In genomic region chr3:71227344-71227743, GRCh38 we compare ENCODE assay signal across 9 cellular contexts.
DNase-seq lines count a peak whose midpoint lies in the region; ATAC-seq and TF ChIP-seq lines count a peak whose summit lies in the region.
"Had no signal": no experiment of that assay in that cellular context is flagged by ENCODE, and none has a peak within 500 bp of the region (broad histone marks: within the 10 kb centered on the region; RNA-seq: fewer than 3 reads in every experiment).

No MANE protein-coding gene starts in this region.

- H3K18ac ChIP-seq in IMR-90 (ENCODE audit: low read depth, low read length) = peak overlapping the region; percentile 87

- intact Hi-C loops in heart left ventricle (cut with DNase I) (loop anchor here in 2 of 10 donors (5.0 to 10.0 kb wide), 2 partner anchors 93 to 355 kb away; partner anchors contain the start of gene FOXP1 (in 1 of the 2)), cardiac septum (cut with DNase I) (loop anchor here (5.0 kb wide), 1 partner anchor 100 kb away; no protein-coding TSS in a partner anchor), IMR-90 (cut with micrococcal nuclease) (loop anchor here (5.0 kb wide), 2 partner anchors 95 to 165 kb away; no protein-coding TSS in a partner anchor), transverse colon (cut with DNase I; ENCODE audit: low total_unique reads) (no loop called here), Caco-2 (cut with micrococcal nuclease; ENCODE audit: unreplicated experiment) (no loop called here)

- peak overlapping the region; percentile 97; the same call in 2 of the 3 replicates for H2BK15ac ChIP-seq in IMR-90 (ENCODE audit: low read depth, low read length)

- peaks cover 25 to 41% of the 10 kb centered on the region in 2 experiments for H3K79me1 ChIP-seq in IMR-90 (ENCODE audit: low read depth in 1 of 2, low read length in 2 of 2)

- peaks cover 19 to 33% of the 10 kb centered on the region in 2 donors for H3K4me1 Mint-ChIP-seq in effector memory CD8-positive, alpha-beta T cell (ENCODE audit: low read depth in 2 of 2)
- H3K4me1 Mint-ChIP-seq in Caco-2 (ENCODE audit: low read depth, unreplicated experiment) = peaks cover 11% of the 10 kb centered on the region

- H2AFZ ChIP-seq in IMR-90 (replicated peaks; ENCODE audit: low read length, poor library complexity) = no peak overlapping the region

- TF ChIP-seq CTCF in heart left ventricle (IDR thresholded peaks at IDR 0.05) = no peak
- TF ChIP-seq CTCF in IMR-90 (conservative IDR thresholded peaks at IDR 0.05; ENCODE audit: low read depth, low read length) = no peak
- TF ChIP-seq CTCF in transverse colon (IDR thresholded peaks at IDR 0.05) = no peak
- TF ChIP-seq CTCF in Caco-2 (IDR thresholded peaks at IDR 0.05; ENCODE audit: insufficient read depth in 1 of 2, low read depth in 1 of 2, low read length in 1 of 2, severe bottlenecking in 1 of 2, unreplicated experiment in 1 of 2) = no peak

- H3K4me3 Mint-ChIP-seq in effector memory CD8-positive, alpha-beta T cell = peak overlapping the region; percentile 59 to 89
- H3K4me3 Mint-ChIP-seq in Caco-2 (ENCODE audit: unreplicated experiment) = no peak overlapping the region

- POLR2A ChIA-PET in IMR-90 (lab: Charles Lee; ENCODE audit: unreplicated experiment) = no interaction called here
- POLR2A ChIA-PET in Caco-2 (lab: Charles Lee) = no interaction called here

- H3K14ac ChIP-seq in IMR-90 (replicated peaks; ENCODE audit: low read depth, low read length) = peak overlapping the region; percentile 96; the same call in 1 of the 2 replicates

- TF ChIP-seq POLR2A in heart left ventricle (IDR thresholded peaks at IDR 0.05) (no peak), IMR-90 (IDR thresholded peaks at IDR 0.05; ENCODE audit: low read depth, low read length) (no peak), transverse colon (IDR thresholded peaks at IDR 0.05) (no peak)

- no peak overlapping the region for H3K9ac ChIP-seq in IMR-90 (ENCODE audit: low read depth, low read length)
- H3K9ac ChIP-seq: BLaER1 treated with 17β-estradiol and CSF1 and Interleukin-3, amounts not matched to agents 10 nM and 100 nM had no signal

- peak overlapping the region; percentile 95 for H4K91ac ChIP-seq in IMR-90 (ENCODE audit: insufficient read depth, low read depth, low read length)

- peak overlapping the region; percentile 68 to 93 for H3K27ac Mint-ChIP-seq in effector memory CD8-positive, alpha-beta T cell
- H3K27ac Mint-ChIP-seq in Caco-2 (ENCODE audit: unreplicated experiment) = no peak overlapping the region

- H3K9me3 Mint-ChIP-seq in effector memory CD8-positive, alpha-beta T cell = peaks cover 0 to 1% of the 10 kb centered on the region in 2 donors
- H3K9me3 Mint-ChIP-seq in Caco-2 (ENCODE audit: unreplicated experiment) = peaks cover 12% of the 10 kb centered on the region

- H3K36me3 ChIP-seq in heart left ventricle (no peaks in the 10 kb centered on the region), IMR-90 (ENCODE audit: control insufficient read depth, insufficient read depth, low read length) (0 out of 2 replicates have a peak, but pooled peaks cover 1% of the 10 kb centered on the region), transverse colon (no peaks in the 10 kb centered on the region), Caco-2 (ENCODE audit: control insufficient read depth, insufficient read depth, low read length) (no peaks in the 10 kb centered on the region)
- H3K36me3 ChIP-seq: BLaER1 treated with 17β-estradiol and CSF1 and Interleukin-3, amounts not matched to agents 10 nM and 100 nM had no signal

- dilution Hi-C loops in IMR-90 (cut with HindIII; ENCODE audit: low sequenced_read_pairs, unreplicated experiment) = no loop called here

- no peaks in the 10 kb centered on the region for H4K20me1 ChIP-seq in IMR-90 (ENCODE audit: insufficient read depth, low read length)
- H4K20me1 ChIP-seq: BLaER1 treated with 17β-estradiol and CSF1 and Interleukin-3, amounts not matched to agents 10 nM and 100 nM had no signal

- CTCF ChIA-PET in IMR-90 (lab: Yijun Ruan, JAX) (no interaction called here), Caco-2 (lab: Charles Lee) (no interaction called here)

- peak overlapping the region; percentile 83; the same call in 1 of the 2 replicates for H4K5ac ChIP-seq in IMR-90 (ENCODE audit: low read depth, low read length)

- BruUV-seq in IMR-90 (replicated peaks; lab: Mats Ljungman, UMichigan) (no TSS peak), Caco-2 (replicated peaks; lab: Mats Ljungman, UMichigan) (no TSS peak)

- peaks cover 26% of the 10 kb centered on the region for H3K9me1 ChIP-seq in IMR-90 (ENCODE audit: insufficient read depth, low read length)

- no peak for DNase-seq in heart left ventricle
- no peak for DNase-seq in cardiac septum (ENCODE audit: low spot score)
- no peak for DNase-seq in IMR-90
- DNase-seq in effector memory CD8-positive, alpha-beta T cell = no peak
- DNase-seq in transverse colon = no peak
- DNase-seq in GM03348 (ENCODE audit: low spot score) = no peak
- DNase-seq in inferior parietal cortex (ENCODE audit: extremely low spot score) = no peak
- no peak for DNase-seq in Caco-2

- TF ChIP-seq RAD21 in IMR-90 (IDR thresholded peaks at IDR 0.05; ENCODE audit: low read length) = no peak

- WGBS in heart left ventricle, 4 donors = 57 to 68% (median 62%) methylated on average over 2 of the region's 2 CpGs
- WGBS in IMR-90 (ENCODE audit: extremely low coverage in 2 of 2, insufficient read length in 1 of 2), 2 experiments = no CpG with 5 or more reads among the region's 2 CpGs
- WGBS in transverse colon (ENCODE audit: low coverage in 1 of 2), 2 donors = 71 to 72% methylated on average over 2 of the region's 2 CpGs

- peak overlapping the region in 11 of 12 donors; percentile 41 to 82 (median 68) for H3K27ac ChIP-seq in heart left ventricle
- peak overlapping the region; percentile 97 for H3K27ac ChIP-seq in IMR-90 (ENCODE audit: insufficient read depth, low read length)
- peak overlapping the region in 3 of 4 donors; percentile 64 to 74 (median 71) for H3K27ac ChIP-seq in transverse colon
- H3K27ac ChIP-seq: BLaER1 treated with 17β-estradiol and CSF1 and Interleukin-3, amounts not matched to agents 10 nM and 100 nM had no signal

- H3K4me3 ChIP-seq in heart left ventricle = peak overlapping the region in 8 of 12 donors; percentile 26 to 53 (median 44)
- H3K4me3 ChIP-seq in IMR-90 (ENCODE audit: insufficient read depth, low read depth, low read length) = no peak overlapping the region; the same call in 1 of the 2 replicates
- peak overlapping the region in 1 of 4 donors; percentile 4 for H3K4me3 ChIP-seq in transverse colon
- no peak overlapping the region for H3K4me3 ChIP-seq in Caco-2 (ENCODE audit: low read depth, low read length)
- H3K4me3 ChIP-seq: BLaER1 treated with 17β-estradiol and CSF1 and Interleukin-3, amounts not matched to agents 10 nM and 100 nM had no signal

- peak overlapping the region; percentile 80; the same call in 1 of the 2 replicates for H3K4me2 ChIP-seq in IMR-90 (ENCODE audit: low read depth, low read length)

- peaks cover 9% of the 10 kb centered on the region for H3K36me3 Mint-ChIP-seq in effector memory CD8-positive, alpha-beta T cell (ENCODE audit: insufficient read depth)
- H3K36me3 Mint-ChIP-seq in Caco-2 (ENCODE audit: insufficient read depth, unreplicated experiment) = peaks cover 18% of the 10 kb centered on the region

- no peaks in the 10 kb centered on the region for H3K27me3 Mint-ChIP-seq in effector memory CD8-positive, alpha-beta T cell
- no peaks in the 10 kb centered on the region for H3K27me3 Mint-ChIP-seq in Caco-2 (ENCODE audit: insufficient read depth, unreplicated experiment)

- H3K9me3 ChIP-seq in heart left ventricle (no peaks in the 10 kb centered on the region), IMR-90 (ENCODE audit: control insufficient read depth, insufficient read depth, low read length) (no peaks in the 10 kb centered on the region), transverse colon (no peaks in the 10 kb centered on the region), Caco-2 (no peaks in the 10 kb centered on the region)

- H2AK5ac ChIP-seq in IMR-90 (ENCODE audit: low read depth, low read length) = peak overlapping the region; percentile 63; the same call in 1 of the 2 replicates

- in situ Hi-C loops in IMR-90 (cut with MboI; ENCODE audit: low sequenced_read_pairs) (no loop called here), transverse colon (cut with MboI; ENCODE audit: low pct_ligation_motif_present in 1 of 4, low pct_unique_long_range_greater_than_20kb in 1 of 4, low sequenced_read_pairs in 3 of 4) (no loop called here)

- no peak overlapping the region for H2AK9ac ChIP-seq in IMR-90 (replicated peaks; ENCODE audit: low read depth, low read length, poor library complexity)

- H2BK20ac ChIP-seq in IMR-90 (ENCODE audit: low read depth, low read length) = peak overlapping the region; percentile 70; the same call in 1 of the 2 replicates

- H3K27me3 ChIP-seq in heart left ventricle (no peaks in the 10 kb centered on the region), IMR-90 (ENCODE audit: control insufficient read depth, insufficient read depth, low read length) (no peaks in the 10 kb centered on the region), transverse colon (no peaks in the 10 kb centered on the region), Caco-2 (replicated peaks; ENCODE audit: control insufficient read depth, insufficient read depth, low read length) (no peaks in the 10 kb centered on the region)
- H3K27me3 ChIP-seq: BLaER1 treated with 17β-estradiol and CSF1 and Interleukin-3, amounts not matched to agents 10 nM and 100 nM had no signal

- TF ChIP-seq EP300 in transverse colon (IDR thresholded peaks at IDR 0.05; ENCODE audit: low read depth) = no peak

- peak overlapping the region; percentile 94; the same call in 1 of the 2 replicates for H3K23ac ChIP-seq in IMR-90 (ENCODE audit: low read depth, low read length)

- peak overlapping the region; percentile 96 for H2BK5ac ChIP-seq in IMR-90 (ENCODE audit: low read depth, low read length, poor library complexity, severe bottlenecking)

- peak overlapping the region; percentile 59; the same call in 1 of the 2 replicates for H3K56ac ChIP-seq in IMR-90 (ENCODE audit: extremely low read depth, insufficient read depth, low read length)

- ATAC-seq in heart left ventricle (peak in 1 of 4 donors; percentile 40), IMR-90 (ENCODE audit: low read depth) (no peak)
- peak; percentile 21 for ATAC-seq in effector memory CD8-positive, alpha-beta T cell (replicated peaks)

- H2BK120ac ChIP-seq in IMR-90 (ENCODE audit: low read depth, low read length) = peak overlapping the region; percentile 89

- H3K4ac ChIP-seq in IMR-90 (ENCODE audit: low read depth, low read length) = peak overlapping the region; percentile 97

- H3K4me1 ChIP-seq in heart left ventricle (peaks cover 0 to 37% (median 25%) of the 10 kb centered on the region in 12 donors), IMR-90 (ENCODE audit: control insufficient read depth, insufficient read depth, low read length) (peaks cover 22% of the 10 kb centered on the region), transverse colon (peaks cover 0 to 25% (median 9%) of the 10 kb centered on the region in 4 donors), Caco-2 (peaks cover 5% of the 10 kb centered on the region; the same call in 1 of the 2 replicates)

- peak overlapping the region; percentile 83 to 96; a peak in 3 of 4 replicates for H4K8ac ChIP-seq in IMR-90 (ENCODE audit: low read depth in 2 of 2, low read length in 2 of 2)

TF ChIP-seq in IMR-90, 13 proteins besides CTCF, POLR2A, EP300 and RAD21 (continues in another document):
- TF ChIP-seq BHLHE40 (IDR thresholded peaks at IDR 0.05; ENCODE audit: low read depth, low read length) (no peak), MAFK (IDR thresholded peaks at IDR 0.05; ENCODE audit: low read depth, low read length) (no peak)

Comparison
In these comparisons a context has a peak if more than half of its experiments do, and no peak if none do; other contexts are left out.
1. H3K4me3 ChIP-seq: peak in heart left ventricle (8 of 12); none in IMR-90 (single experiment) and Caco-2 (single experiment).
2. intact Hi-C loops: an anchor here in cardiac septum (5.0 kb wide) and IMR-90 (5.0 kb wide); none called in transverse colon and Caco-2.
3. Peak in every context shown above with its lines, with median percentiles within 50 percentile points of each other: H3K27ac ChIP-seq.